23 cellular contexts compared by ENCODE assay signal in genomic region chr10:121155742-121156141, GRCh38.
DNase-seq lines count a peak whose midpoint lies in the region; ATAC-seq and TF ChIP-seq lines count a peak whose summit lies in the region.
"Had no signal": no experiment of that assay in that cellular context is flagged by ENCODE, and none has a peak within 500 bp of the region (broad histone marks: within the 10 kb centered on the region; RNA-seq: fewer than 3 reads in every experiment).

No MANE protein-coding gene starts in this region.

- H3K27me3 ChIP-seq in colonic mucosa (no peaks in the 10 kb centered on the region), lower lobe of right lung (ENCODE audit: low read depth) (no peaks in the 10 kb centered on the region), H7 (ENCODE audit: control insufficient read depth, insufficient read depth, low read length) (no peaks in the 10 kb centered on the region)
- H3K27me3 ChIP-seq: SJCRH30, testis had no signal

- ATAC-seq in lower lobe of right lung (peak; percentile 62 to 65), HG03135 (IDR thresholded peaks at IDR 0.05; ENCODE audit: unreplicated experiment) (no peak)

- intact Hi-C loops in colonic mucosa (cut with DNase I) (no loop called here), lower lobe of right lung (cut with DNase I) (no loop called here)

- peaks cover 3% of the 10 kb centered on the region for H3K4me1 ChIP-seq in colonic mucosa
- peaks cover 12% of the 10 kb centered on the region for H3K4me1 ChIP-seq in lower lobe of right lung
- H3K4me1 ChIP-seq: SJCRH30 had no signal

- H3K9me3 ChIP-seq in colonic mucosa, result no peaks in the 10 kb centered on the region
- H3K9me3 ChIP-seq in lower lobe of right lung, result no peaks in the 10 kb centered on the region
- H3K9me3 ChIP-seq: testis had no signal

- TF ChIP-seq CTCF in colonic mucosa (IDR thresholded peaks at IDR 0.05), result no peak
- no peak for TF ChIP-seq CTCF in lower lobe of right lung (IDR thresholded peaks at IDR 0.05)

- no peak overlapping the region for H3K9ac ChIP-seq in colonic mucosa (ENCODE audit: low read depth in 2 of 2, low read length in 2 of 2)

- H3K27ac ChIP-seq in colonic mucosa (peak overlapping the region; percentile 11), lower lobe of right lung (no peak overlapping the region), temporal lobe (ENCODE audit: low read depth, low read length) (peak overlapping the region; percentile 77)
- H3K27ac ChIP-seq: epithelial cell of prostate, PC-9, SJCRH30, testis had no signal

- DNase-seq in DMS53 (lab: John Stamatoyannopoulos, UW), result peak; percentile 19
- no peak for DNase-seq in DMS53 treated with DMSO at 0.1 percent for 48 hours (lab: John Stamatoyannopoulos, UW; ENCODE audit: unreplicated experiment)
- peak; percentile 83 for DNase-seq in colonic mucosa
- no peak for DNase-seq in lower lobe of right lung
- no peak for DNase-seq in H7
- DNase-seq in NCI-H446 treated with DMSO at 0.1 percent for 48 hours (lab: John Stamatoyannopoulos, UW), result no peak
- DNase-seq: 8988T; activated naive CD4-positive, alpha-beta T cell treated with anti-CD3 and anti-CD28 coated beads for 36 hours; activated T-cell treated with anti-CD3 and anti-CD28 coated beads, Interleukin-2, amount 50 U/mL, for 48 hours; AML-193; amniotic stem cell; central memory CD4-positive, alpha-beta T cell; HFFc6; NCI-H1092 treated with DMSO at 0.1 percent for 48 hours; NCI-H2081; nephron progenitor cell; PC-9; SJCRH30; T-helper 1 cell; testis had no signal

- H3K4me3 ChIP-seq in colonic mucosa (no peak overlapping the region), lower lobe of right lung (no peak overlapping the region), H7 (ENCODE audit: insufficient read depth, low read depth, low read length) (no peak overlapping the region)
- H3K4me3 ChIP-seq: PC-9, SJCRH30, testis had no signal

- H3K36me3 ChIP-seq in colonic mucosa (no peaks in the 10 kb centered on the region), lower lobe of right lung (no peaks in the 10 kb centered on the region), H7 (replicated peaks; ENCODE audit: control insufficient read depth, insufficient read depth, low read length) (no peaks in the 10 kb centered on the region)
- H3K36me3 ChIP-seq: SJCRH30 had no signal

Comparison
In these comparisons a context has a peak if more than half of its experiments do, and no peak if none do; other contexts are left out.
1. DNase-seq: peak in DMS53 (single experiment) and colonic mucosa (single experiment); none in DMS53 treated with DMSO at 0.1 percent for 48 hours (single experiment), lower lobe of right lung (single experiment), H7 (single experiment) and NCI-H446 treated with DMSO at 0.1 percent for 48 hours (single experiment).